ENCODE assay signal across 25 cellular contexts in the genomic region with DNA sequence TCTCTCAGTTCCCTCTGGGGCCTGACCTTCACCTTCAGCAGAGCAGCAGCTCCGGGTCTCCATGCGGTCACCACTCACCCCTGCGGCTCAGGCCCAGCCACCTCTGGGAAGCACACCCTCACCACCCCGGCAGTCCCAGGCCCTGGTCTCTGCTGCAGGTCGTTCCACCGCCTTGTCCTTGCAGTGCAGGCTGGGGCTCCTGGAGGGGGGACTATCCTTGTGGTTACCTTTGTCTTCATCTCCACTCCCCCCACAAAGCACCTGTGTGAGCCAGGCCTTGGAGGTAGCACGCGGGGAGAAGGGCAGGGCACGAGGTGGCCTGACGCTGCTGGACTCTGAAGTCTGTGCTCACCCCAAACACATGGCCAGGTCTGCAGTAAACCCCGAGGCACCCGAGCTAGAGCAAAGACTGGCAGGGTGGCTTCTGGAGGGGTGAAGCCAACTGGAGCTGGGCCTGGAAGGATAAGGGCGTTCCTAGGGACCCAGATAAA. TPM values are rescaled to one million over a fixed set of nuclear protein-coding genes. Genes with fewer than 3 reads are reported as not detected.
A peak's percentile ranks its signal among the peaks of the same experiment; 100 is the strongest.
DNase-seq lines count a peak whose midpoint lies in the region; ATAC-seq and TF ChIP-seq lines count a peak whose summit lies in the region.
"Had no signal": no experiment of that assay in that cellular context is flagged by ENCODE, and none has a peak within 500 bp of the region (broad histone marks: within the 10 kb centered on the region; RNA-seq: fewer than 3 reads in every experiment).

No MANE protein-coding gene starts in this region.

- H2AFZ ChIP-seq in OCI-LY7 (ENCODE audit: low read length) (no peak overlapping the region), PC-3 (ENCODE audit: low read length) (no peak overlapping the region)

- peak overlapping the region in 10 of 11 experiments; percentile 37 to 84 (median 74); a peak in 20 of 22 replicates for H3K27ac ChIP-seq in BLaER1 treated with 17β-estradiol and CSF1 and Interleukin-3, amounts not matched to agents 10 nM and 100 nM
- H3K27ac ChIP-seq in OCI-LY7 (ENCODE audit: low read depth, low read length, poor library complexity, severe bottlenecking) (no peak overlapping the region), psoas muscle (no peak overlapping the region), PC-3 (ENCODE audit: low read length) (no peak overlapping the region)
- H3K27ac ChIP-seq: C4-2B, KMS-11, upper lobe of left lung had no signal

- H3K9ac ChIP-seq in BLaER1 treated with 17β-estradiol and CSF1 and Interleukin-3, amounts not matched to agents 10 nM and 100 nM, result peak overlapping the region in 10 of 11 experiments; percentile 27 to 77 (median 68); a peak in 18 of 22 replicates
- no peak overlapping the region for H3K9ac ChIP-seq in PC-3 (ENCODE audit: low read length)
- H3K9ac ChIP-seq: KMS-11 had no signal

- H3K4me3 ChIP-seq in BLaER1 treated with 17β-estradiol and CSF1 and Interleukin-3, amounts not matched to agents 10 nM and 100 nM, result peak overlapping the region in 6 of 10 experiments; percentile 27 to 61 (median 40); a peak in 6 of 20 replicates
- H3K4me3 ChIP-seq in OCI-LY7 (ENCODE audit: low read depth, low read length, poor library complexity, severe bottlenecking) (no peak overlapping the region), psoas muscle (no peak overlapping the region), PC-3 (ENCODE audit: low read length) (no peak overlapping the region)
- H3K4me3 ChIP-seq: HAP-1 had no signal

- no peaks in the 10 kb centered on the region for H3K36me3 ChIP-seq in BLaER1 treated with 17β-estradiol and CSF1 and Interleukin-3, amounts not matched to agents 10 nM and 100 nM
- H3K36me3 ChIP-seq in OCI-LY7 (ENCODE audit: insufficient read depth, low read length) (no peaks in the 10 kb centered on the region), psoas muscle (ENCODE audit: insufficient read depth in 1 of 2, low read depth in 1 of 2) (no peaks in the 10 kb centered on the region), PC-3 (ENCODE audit: low read depth, low read length) (no peaks in the 10 kb centered on the region)
- H3K36me3 ChIP-seq: HAP-1, upper lobe of left lung had no signal

- no peaks in the 10 kb centered on the region for H4K20me1 ChIP-seq in BLaER1 treated with 17β-estradiol and CSF1 and Interleukin-3, amounts not matched to agents 10 nM and 100 nM
- H4K20me1 ChIP-seq in OCI-LY7 (ENCODE audit: insufficient read depth, low read length), result no peaks in the 10 kb centered on the region
- H4K20me1 ChIP-seq in PC-3 (ENCODE audit: low read length), result no peaks in the 10 kb centered on the region

- H3K27me3 Mint-ChIP-seq in activated CD4-positive, alpha-beta memory T cell treated with anti-CD3 and anti-CD28 coated beads for 36 hours, result peaks cover 3% of the 10 kb centered on the region

- peak overlapping the region; percentile 79 to 98 (median 90) for H3K4me2 ChIP-seq in BLaER1 treated with 17β-estradiol and CSF1 and Interleukin-3, amounts not matched to agents 10 nM and 100 nM
- H3K4me2 ChIP-seq in OCI-LY7 (ENCODE audit: low read length), result peak overlapping the region; percentile 26; the same call in 1 of the 2 replicates
- no peak overlapping the region for H3K4me2 ChIP-seq in PC-3 (ENCODE audit: low read length)
- H3K4me2 ChIP-seq: KMS-11 had no signal

- intact Hi-C loops in OCI-LY7 (cut with micrococcal nuclease; ENCODE audit: unreplicated experiment), result no loop called here
- intact Hi-C loops in left ventricle myocardium superior (cut with micrococcal nuclease), result no loop called here
- intact Hi-C loops in psoas muscle (cut with DNase I), result no loop called here
- intact Hi-C loops in activated CD4-positive, alpha-beta memory T cell treated with anti-CD3 and anti-CD28 coated beads for 36 hours (cut with micrococcal nuclease), result no loop called here
- intact Hi-C loops in PC-3 (cut with micrococcal nuclease), result no loop called here

- ATAC-seq in left ventricle myocardium superior (no peak), psoas muscle (no peak), PC-3 (no peak)
- ATAC-seq in stimulated activated effector memory CD8-positive, alpha-beta T cell treated with anti-CD3 and anti-CD28 coated beads, Interleukin-12 subunit alpha, Interleukin-12 subunit beta, amount 100 ng/mL, for 72 hours, result no peak

- no peaks in the 10 kb centered on the region for H3F3A ChIP-seq in PC-3 (ENCODE audit: low read length, unreplicated experiment)

- no peaks in the 10 kb centered on the region for H3K9me3 ChIP-seq in BLaER1 treated with 17β-estradiol and CSF1 and Interleukin-3, amounts not matched to agents 10 nM and 100 nM (replicated peaks in 1 of 11)
- no peaks in the 10 kb centered on the region for H3K9me3 ChIP-seq in OCI-LY7 (ENCODE audit: low read length)
- H3K9me3 ChIP-seq in psoas muscle, result no peaks in the 10 kb centered on the region
- H3K9me3 ChIP-seq in PC-3 (ENCODE audit: low read length), result no peaks in the 10 kb centered on the region
- H3K9me3 ChIP-seq: HAP-1, upper lobe of left lung had no signal

- H3K4me3 Mint-ChIP-seq in stimulated activated effector memory CD8-positive, alpha-beta T cell treated with anti-CD3 and anti-CD28 coated beads, Interleukin-12 subunit alpha, Interleukin-12 subunit beta, amount 100 ng/mL, for 72 hours, result no peak overlapping the region
- H3K4me3 Mint-ChIP-seq in activated CD4-positive, alpha-beta memory T cell treated with anti-CD3 and anti-CD28 coated beads for 36 hours, result no peak overlapping the region
- H3K4me3 Mint-ChIP-seq: activated naive CD4-positive, alpha-beta T cell treated with anti-CD3 and anti-CD28 coated beads, Interleukin-2, amount 10 ng/mL, durations not matched to agents 7 days and 5 days; T-helper 1 cell treated with Interleukin-12 subunit alpha and Interleukin-12 subunit beta and Interleukin-4 antibody, amounts not matched to agents 30 μg/mL and 1 μg/mL, for 36 hours had no signal

- POLR2A ChIA-PET in OCI-LY7 (lab: Charles Lee) (no interaction called here), PC-3 (lab: Charles Lee; ENCODE audit: unreplicated experiment) (no interaction called here)
- POLR2A ChIA-PET in activated CD4-positive, alpha-beta memory T cell treated with anti-CD3 and anti-CD28 coated beads for 36 hours (lab: Charles Lee), result no interaction called here

- peaks cover 28 to 88% (median 82%) of the 10 kb centered on the region in 10 experiments for H3K4me1 ChIP-seq in BLaER1 treated with 17β-estradiol and CSF1 and Interleukin-3, amounts not matched to agents 10 nM and 100 nM
- H3K4me1 ChIP-seq in OCI-LY7 (ENCODE audit: insufficient read depth, low read length, poor library complexity, severe bottlenecking) (no peaks in the 10 kb centered on the region), psoas muscle (peaks cover 6% of the 10 kb centered on the region), PC-3 (ENCODE audit: insufficient read depth, low read length) (no peaks in the 10 kb centered on the region)
- H3K4me1 ChIP-seq: HAP-1 had no signal

- no peaks in the 10 kb centered on the region for H3K9me3 Mint-ChIP-seq in stimulated activated effector memory CD8-positive, alpha-beta T cell treated with anti-CD3 and anti-CD28 coated beads, Interleukin-12 subunit alpha, Interleukin-12 subunit beta, amount 100 ng/mL, for 72 hours
- H3K9me3 Mint-ChIP-seq in activated CD4-positive, alpha-beta memory T cell treated with anti-CD3 and anti-CD28 coated beads for 36 hours, result no peaks in the 10 kb centered on the region
- H3K9me3 Mint-ChIP-seq: activated naive CD4-positive, alpha-beta T cell treated with anti-CD3 and anti-CD28 coated beads, Interleukin-2, amount 10 ng/mL, durations not matched to agents 7 days and 5 days; T-helper 1 cell treated with Interleukin-12 subunit alpha and Interleukin-12 subunit beta and Interleukin-4 antibody, amounts not matched to agents 30 μg/mL and 1 μg/mL, for 36 hours had no signal

- peaks cover 0 to 6% (median 0%) of the 10 kb centered on the region in 11 experiments; a peak in 3 of 22 replicates for H3K27me3 ChIP-seq in BLaER1 treated with 17β-estradiol and CSF1 and Interleukin-3, amounts not matched to agents 10 nM and 100 nM
- no peaks in the 10 kb centered on the region for H3K27me3 ChIP-seq in psoas muscle (ENCODE audit: insufficient read depth in 3 of 3, low read length in 2 of 3)
- H3K27me3 ChIP-seq in PC-3 (ENCODE audit: low read length), result no peaks in the 10 kb centered on the region
- H3K27me3 ChIP-seq: upper lobe of left lung had no signal

- no peak for TF ChIP-seq CTCF in OCI-LY7 (conservative IDR thresholded peaks at IDR 0.05; ENCODE audit: low read length)
- TF ChIP-seq CTCF in psoas muscle (IDR thresholded peaks at IDR 0.05), result no peak
- no peak for TF ChIP-seq CTCF in PC-3 (conservative IDR thresholded peaks at IDR 0.05; ENCODE audit: low read depth, low read length)

- CTCF ChIA-PET in OCI-LY7 (lab: Charles Lee; ENCODE audit: unreplicated experiment) (no interaction called here), PC-3 (lab: Charles Lee) (no interaction called here)
- CTCF ChIA-PET in activated CD4-positive, alpha-beta memory T cell treated with anti-CD3 and anti-CD28 coated beads for 36 hours (lab: Charles Lee), result interaction anchor here (0.6 kb wide), 1 partner anchor 122 kb away, joined by 3 read pairs; no protein-coding TSS in a partner anchor

- DNase-seq in OCI-LY7 (ENCODE audit: low spot score), result no peak
- DNase-seq in left ventricle myocardium superior, result peak; percentile 23
- DNase-seq in psoas muscle, result peak; percentile 9 to 24
- no peak for DNase-seq in NCI-H2107 (lab: John Stamatoyannopoulos, UW)
- DNase-seq in stimulated activated effector memory CD8-positive, alpha-beta T cell treated with anti-CD3 and anti-CD28 coated beads, Interleukin-12 subunit alpha, Interleukin-12 subunit beta, amount 100 ng/mL, for 72 hours (ENCODE audit: low spot score in 2 of 2), result no peak
- no peak for DNase-seq in activated CD4-positive, alpha-beta memory T cell treated with anti-CD3 and anti-CD28 coated beads for 36 hours
- DNase-seq in PC-3, result no peak
- DNase-seq: ACHN; activated CD4-positive, alpha-beta T cell treated with anti-CD3 and anti-CD28 coated beads for 48 hours; activated naive CD4-positive, alpha-beta T cell treated with anti-CD3 and anti-CD28 coated beads, Interleukin-2, amount 10 ng/mL, durations not matched to agents 7 days and 5 days; central memory CD4-positive, alpha-beta T cell; effector CD4-positive, alpha-beta T cell; erythroblast; foreskin melanocyte; hippocampal formation; NCI-H146; NCI-H526 treated with DMSO at 0.1 percent for 48 hours; OCI-M1; stimulated activated CD4-positive, alpha-beta T cell treated with anti-CD3 and anti-CD28 coated beads, Interleukin-4, amount 100 ng/mL, for 24 hours had no signal

- no peaks in the 10 kb centered on the region for H3K36me3 Mint-ChIP-seq in stimulated activated effector memory CD8-positive, alpha-beta T cell treated with anti-CD3 and anti-CD28 coated beads, Interleukin-12 subunit alpha, Interleukin-12 subunit beta, amount 100 ng/mL, for 72 hours
- no peaks in the 10 kb centered on the region for H3K36me3 Mint-ChIP-seq in activated CD4-positive, alpha-beta memory T cell treated with anti-CD3 and anti-CD28 coated beads for 36 hours
- H3K36me3 Mint-ChIP-seq: activated naive CD4-positive, alpha-beta T cell treated with anti-CD3 and anti-CD28 coated beads, Interleukin-2, amount 10 ng/mL, durations not matched to agents 7 days and 5 days had no signal

- no peak overlapping the region for H3K27ac Mint-ChIP-seq in stimulated activated effector memory CD8-positive, alpha-beta T cell treated with anti-CD3 and anti-CD28 coated beads, Interleukin-12 subunit alpha, Interleukin-12 subunit beta, amount 100 ng/mL, for 72 hours
- no peak overlapping the region for H3K27ac Mint-ChIP-seq in activated CD4-positive, alpha-beta memory T cell treated with anti-CD3 and anti-CD28 coated beads for 36 hours
- H3K27ac Mint-ChIP-seq: activated naive CD4-positive, alpha-beta T cell treated with anti-CD3 and anti-CD28 coated beads, Interleukin-2, amount 10 ng/mL, durations not matched to agents 7 days and 5 days; T-helper 1 cell treated with Interleukin-12 subunit alpha and Interleukin-12 subunit beta and Interleukin-4 antibody, amounts not matched to agents 30 μg/mL and 1 μg/mL, for 36 hours had no signal

- BruUV-seq in OCI-LY7 (replicated peaks; lab: Mats Ljungman, UMichigan), result no TSS peak
- BruUV-seq in PC-3 (replicated peaks; lab: Mats Ljungman, UMichigan), result no TSS peak

- H3K9me2 ChIP-seq in OCI-LY7 (ENCODE audit: insufficient read depth, low read length) (no peaks in the 10 kb centered on the region), PC-3 (replicated peaks; ENCODE audit: low read length) (no peaks in the 10 kb centered on the region)

- 76 to 88% (median 85%) methylated on average over 13 of the region's 13 CpGs for WGBS in psoas muscle, 3 donors

- H3K79me2 ChIP-seq in OCI-LY7 (ENCODE audit: insufficient read depth, low read depth, low read length) (no peaks in the 10 kb centered on the region), PC-3 (ENCODE audit: low read length) (no peaks in the 10 kb centered on the region)

- peaks cover 12% of the 10 kb centered on the region for H3K4me1 Mint-ChIP-seq in stimulated activated effector memory CD8-positive, alpha-beta T cell treated with anti-CD3 and anti-CD28 coated beads, Interleukin-12 subunit alpha, Interleukin-12 subunit beta, amount 100 ng/mL, for 72 hours
- H3K4me1 Mint-ChIP-seq in activated CD4-positive, alpha-beta memory T cell treated with anti-CD3 and anti-CD28 coated beads for 36 hours (ENCODE audit: low read depth), result no peaks in the 10 kb centered on the region
- H3K4me1 Mint-ChIP-seq: activated naive CD4-positive, alpha-beta T cell treated with anti-CD3 and anti-CD28 coated beads, Interleukin-2, amount 10 ng/mL, durations not matched to agents 7 days and 5 days had no signal

RNA-seq across cellular contexts. Expression of a gene that starts 33.2 kb away (rescaled TPM):
- total RNA-seq in OCI-LY7 (2014; rRNA removed; shearing (Covaris generic)), result 0.05 and 0.25 TPM in 2 replicates
- total RNA-seq in OCI-LY7 (2022) (0.40 and 0.44 TPM in 2 replicates), left ventricle myocardium superior (90.8 TPM), psoas muscle (100 to 1,000 TPM in 3 of 4 donors, 10 to 100 TPM in 1; 84.3 to 192 (median 147) TPM), PC-3 (2014; rRNA removed) (17.5 and 23.3 TPM in 2 replicates)
- polyA plus RNA-seq in psoas muscle, result 100 to 1,000 TPM in 1 of 3 donors, 10 to 100 TPM in 2; 37.7 to 156 (median 76.4) TPM
- 10 to 100 TPM; 22.1 to 22.5 TPM for total RNA-seq in activated CD4-positive, alpha-beta memory T cell treated with anti-CD3 and anti-CD28 coated beads for 36 hours

Comparison
In these comparisons a context has a peak if more than half of its experiments do, and no peak if none do; other contexts are left out.
1. H3K27ac ChIP-seq: peak in BLaER1 treated with 17β-estradiol and CSF1 and Interleukin-3, amounts not matched to agents 10 nM and 100 nM (10 of 11); none in OCI-LY7 (single experiment), psoas muscle (single experiment) and PC-3 (single experiment).
2. H3K4me3 ChIP-seq: peak in BLaER1 treated with 17β-estradiol and CSF1 and Interleukin-3, amounts not matched to agents 10 nM and 100 nM (6 of 10); none in OCI-LY7 (single experiment), psoas muscle (single experiment) and PC-3 (single experiment).
3. DNase-seq: peak in left ventricle myocardium superior (single experiment) and psoas muscle (2 of 2); none in OCI-LY7 (single experiment), NCI-H2107 (single experiment), stimulated activated effector memory CD8-positive, alpha-beta T cell treated with anti-CD3 and anti-CD28 coated beads, Interleukin-12 subunit alpha, Interleukin-12 subunit beta, amount 100 ng/mL, for 72 hours (0 of 2), activated CD4-positive, alpha-beta memory T cell treated with anti-CD3 and anti-CD28 coated beads for 36 hours (single experiment) and PC-3 (single experiment).
4. RNA of a gene that starts 33.2 kb away (total RNA-seq): 84.3 to 192 TPM in psoas muscle, 90.8 TPM in left ventricle myocardium superior (single experiment), 22.1 to 22.5 TPM in activated CD4-positive, alpha-beta memory T cell treated with anti-CD3 and anti-CD28 coated beads for 36 hours and 17.5 to 23.3 TPM in PC-3; 0.05 to 0.44 TPM in OCI-LY7; every median in the first group is over 10 times any median in the second.